In genomic region chr2:70523996-70524965, GRCh38 we compare ENCODE assay signal across 1 cellular context.
TF ChIP-seq lines count a peak whose summit lies in the region.

No MANE protein-coding gene starts in this region.

TF ChIP-seq in HepG2, 621 proteins besides CTCF, POLR2A, EP300 and RAD21 (continued from another document and continues in another):
- TF ChIP-seq ZHX2 (IDR thresholded peaks at IDR 0.05; ENCODE audit: low read depth) (no peak), ZHX2 (CRISPR knock-in tag; IDR thresholded peaks at IDR 0.05; ENCODE audit: borderline replicate concordance) (no peak), DNMT3B (CRISPR knock-in tag; conservative IDR thresholded peaks at IDR 0.05) (0 out of 2 replicates have a peak, but pooled peaks have one; percentile 69), ZNF558 (CRISPR knock-in tag; IDR thresholded peaks at IDR 0.05; ENCODE audit: borderline replicate concordance) (no peak), NCOR1 (IDR thresholded peaks at IDR 0.05; ENCODE audit: borderline replicate concordance, low read length) (no peak), BRCA1 (CRISPR knock-in tag; IDR thresholded peaks at IDR 0.05) (no peak), ZNF788 (CRISPR knock-in tag; IDR thresholded peaks at IDR 0.05; ENCODE audit: borderline replicate concordance) (0 out of 2 replicates have a peak, but pooled peaks have one; percentile 24), PAF1 (CRISPR knock-in tag; IDR thresholded peaks at IDR 0.05) (no peak), ZNF225 (CRISPR knock-in tag; IDR thresholded peaks at IDR 0.05) (0 out of 2 replicates have a peak, but pooled peaks have one; percentile 50), HCFC1 (IDR thresholded peaks at IDR 0.05; ENCODE audit: low read depth, low read length) (no peak), AHDC1 (CRISPR knock-in tag; IDR thresholded peaks at IDR 0.05; ENCODE audit: borderline replicate concordance) (no peak), NR2F2 (IDR thresholded peaks at IDR 0.05; ENCODE audit: borderline replicate concordance, low read depth) (no peak), NR1H2 (CRISPR knock-in tag; IDR thresholded peaks at IDR 0.05; ENCODE audit: borderline replicate concordance, low read depth) (no peak), ZMYM2 (CRISPR knock-in tag; IDR thresholded peaks at IDR 0.05) (no peak), ZNF670 (CRISPR knock-in tag; IDR thresholded peaks at IDR 0.05; ENCODE audit: borderline replicate concordance) (no peak), THAP9 (CRISPR knock-in tag; IDR thresholded peaks at IDR 0.05; ENCODE audit: borderline replicate concordance) (0 out of 2 replicates have a peak, but pooled peaks have one; percentile 25), IRF2 (CRISPR knock-in tag; IDR thresholded peaks at IDR 0.05) (no peak), PLRG1 (conservative IDR thresholded peaks at IDR 0.05) (no peak), IKZF4 (CRISPR knock-in tag; IDR thresholded peaks at IDR 0.05; ENCODE audit: borderline replicate concordance, low read depth, not compliant biosample characterization) (no peak), ZNF619 (CRISPR knock-in tag; IDR thresholded peaks at IDR 0.05) (0 out of 2 replicates have a peak, but pooled peaks have one; percentile 31), ZGPAT (CRISPR knock-in tag; IDR thresholded peaks at IDR 0.05) (no peak), ISL2 (CRISPR knock-in tag; IDR thresholded peaks at IDR 0.05) (no peak), SP5 (CRISPR knock-in tag; IDR thresholded peaks at IDR 0.05; ENCODE audit: borderline replicate concordance, low read depth) (no peak), MIXL1 (CRISPR knock-in tag; IDR thresholded peaks at IDR 0.05) (no peak), ZNF7 (CRISPR knock-in tag; IDR thresholded peaks at IDR 0.05) (no peak), FOXC1 (CRISPR knock-in tag; IDR thresholded peaks at IDR 0.05; ENCODE audit: borderline replicate concordance) (no peak), KDM6A (CRISPR knock-in tag; IDR thresholded peaks at IDR 0.05; ENCODE audit: low read depth) (no peak), RERE (CRISPR knock-in tag; IDR thresholded peaks at IDR 0.05; ENCODE audit: low read depth) (no peak), ZNF562 (CRISPR knock-in tag; IDR thresholded peaks at IDR 0.05; ENCODE audit: borderline replicate concordance) (no peak), CREM (IDR thresholded peaks at IDR 0.05) (no peak), CREM (CRISPR knock-in tag; IDR thresholded peaks at IDR 0.05) (no peak), SNAPC2 (CRISPR knock-in tag; IDR thresholded peaks at IDR 0.05) (no peak), CEBPG (CRISPR knock-in tag; IDR thresholded peaks at IDR 0.05) (peak; percentile 63)
- TF ChIP-seq, protein P1, sequence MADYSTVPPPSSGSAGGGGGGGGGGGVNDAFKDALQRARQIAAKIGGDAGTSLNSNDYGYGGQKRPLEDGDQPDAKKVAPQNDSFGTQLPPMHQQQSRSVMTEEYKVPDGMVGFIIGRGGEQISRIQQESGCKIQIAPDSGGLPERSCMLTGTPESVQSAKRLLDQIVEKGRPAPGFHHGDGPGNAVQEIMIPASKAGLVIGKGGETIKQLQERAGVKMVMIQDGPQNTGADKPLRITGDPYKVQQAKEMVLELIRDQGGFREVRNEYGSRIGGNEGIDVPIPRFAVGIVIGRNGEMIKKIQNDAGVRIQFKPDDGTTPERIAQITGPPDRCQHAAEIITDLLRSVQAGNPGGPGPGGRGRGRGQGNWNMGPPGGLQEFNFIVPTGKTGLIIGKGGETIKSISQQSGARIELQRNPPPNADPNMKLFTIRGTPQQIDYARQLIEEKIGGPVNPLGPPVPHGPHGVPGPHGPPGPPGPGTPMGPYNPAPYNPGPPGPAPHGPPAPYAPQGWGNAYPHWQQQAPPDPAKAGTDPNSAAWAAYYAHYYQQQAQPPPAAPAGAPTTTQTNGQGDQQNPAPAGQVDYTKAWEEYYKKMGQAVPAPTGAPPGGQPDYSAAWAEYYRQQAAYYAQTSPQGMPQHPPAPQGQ (CRISPR knock-in tag; IDR thresholded peaks at IDR 0.05; ENCODE audit: borderline replicate concordance) = no peak
- TF ChIP-seq, protein P2, sequence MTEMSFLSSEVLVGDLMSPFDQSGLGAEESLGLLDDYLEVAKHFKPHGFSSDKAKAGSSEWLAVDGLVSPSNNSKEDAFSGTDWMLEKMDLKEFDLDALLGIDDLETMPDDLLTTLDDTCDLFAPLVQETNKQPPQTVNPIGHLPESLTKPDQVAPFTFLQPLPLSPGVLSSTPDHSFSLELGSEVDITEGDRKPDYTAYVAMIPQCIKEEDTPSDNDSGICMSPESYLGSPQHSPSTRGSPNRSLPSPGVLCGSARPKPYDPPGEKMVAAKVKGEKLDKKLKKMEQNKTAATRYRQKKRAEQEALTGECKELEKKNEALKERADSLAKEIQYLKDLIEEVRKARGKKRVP (CRISPR knock-in tag; IDR thresholded peaks at IDR 0.05) = no peak
